ENCODE assay signal across 11 cellular contexts in the genomic region with DNA sequence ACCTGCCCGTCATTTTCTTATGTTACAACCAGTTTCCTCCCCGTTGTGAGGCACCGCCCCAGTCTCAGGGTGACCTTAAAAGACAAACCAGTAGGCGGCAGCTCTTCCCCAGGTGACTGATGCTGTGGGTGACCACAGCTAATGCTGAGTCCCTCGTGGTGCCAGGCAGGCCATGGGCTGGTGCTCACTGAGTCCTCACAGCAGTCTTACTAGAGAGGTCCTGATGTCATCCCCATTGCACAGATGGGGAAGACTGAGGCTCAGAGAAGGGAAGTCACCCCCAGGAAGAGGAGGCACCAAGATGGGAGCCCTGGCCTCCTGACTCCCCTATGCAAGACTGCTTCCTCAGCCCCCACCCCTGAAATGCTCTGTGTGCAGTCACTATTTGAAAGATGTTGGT. TPM values are rescaled to one million over a fixed set of nuclear protein-coding genes. Genes with fewer than 3 reads are reported as not detected.
DNase-seq lines count a peak whose midpoint lies in the region; ATAC-seq and TF ChIP-seq lines count a peak whose summit lies in the region.
"Had no signal": no experiment of that assay in that cellular context is flagged by ENCODE, and none has a peak within 500 bp of the region (broad histone marks: within the 10 kb centered on the region; RNA-seq: fewer than 3 reads in every experiment).

No MANE protein-coding gene starts in this region.

- peaks cover 3% of the 10 kb centered on the region for H3K36me3 Mint-ChIP-seq in activated CD8-positive, alpha-beta T cell treated with anti-CD3 and anti-CD28 coated beads, Interleukin-2, amount 10 ng/mL, durations not matched to agents 7 days and 5 days (ENCODE audit: low read depth)
- no peaks in the 10 kb centered on the region for H3K36me3 Mint-ChIP-seq in neural crest cell (ENCODE audit: low read depth)
- H3K36me3 Mint-ChIP-seq in chondrocyte (ENCODE audit: low read depth), result no peaks in the 10 kb centered on the region

- H3K27me3 Mint-ChIP-seq in activated CD8-positive, alpha-beta T cell treated with anti-CD3 and anti-CD28 coated beads, Interleukin-2, amount 10 ng/mL, durations not matched to agents 7 days and 5 days (ENCODE audit: low read depth), result no peaks in the 10 kb centered on the region
- H3K27me3 Mint-ChIP-seq in neural crest cell (ENCODE audit: low read depth) (no peaks in the 10 kb centered on the region), chondrocyte (ENCODE audit: low read depth) (no peaks in the 10 kb centered on the region)

- TF ChIP-seq CTCF in neural crest cell (conservative IDR thresholded peaks at IDR 0.05) (no peak), chondrocyte (IDR thresholded peaks at IDR 0.05) (no peak)

- H3K27ac Mint-ChIP-seq in activated CD8-positive, alpha-beta T cell treated with anti-CD3 and anti-CD28 coated beads, Interleukin-2, amount 10 ng/mL, durations not matched to agents 7 days and 5 days, result no peak overlapping the region
- peak overlapping the region; percentile 62 for H3K27ac Mint-ChIP-seq in neural crest cell (ENCODE audit: unreplicated experiment)
- H3K27ac Mint-ChIP-seq in chondrocyte (ENCODE audit: unreplicated experiment), result no peak overlapping the region

- POLR2A ChIA-PET in activated CD8-positive, alpha-beta T cell treated with anti-CD3 and anti-CD28 coated beads, Interleukin-2, amount 10 ng/mL, durations not matched to agents 7 days and 5 days (lab: Charles Lee), result no interaction called here

- CTCF ChIA-PET in activated CD8-positive, alpha-beta T cell treated with anti-CD3 and anti-CD28 coated beads, Interleukin-2, amount 10 ng/mL, durations not matched to agents 7 days and 5 days (lab: Charles Lee), result interaction anchor here (1.6 kb wide), 1 partner anchor 27 kb away, joined by 8 read pairs; the partner anchor contains the start of gene TOR2A

- peak; percentile 58 for ATAC-seq in activated CD8-positive, alpha-beta T cell treated with anti-CD3 and anti-CD28 coated beads, Interleukin-2, amount 10 ng/mL, durations not matched to agents 7 days and 5 days

- H3K4me1 Mint-ChIP-seq in activated CD8-positive, alpha-beta T cell treated with anti-CD3 and anti-CD28 coated beads, Interleukin-2, amount 10 ng/mL, durations not matched to agents 7 days and 5 days (ENCODE audit: low read depth), result peaks cover 29% of the 10 kb centered on the region
- H3K4me1 Mint-ChIP-seq in neural crest cell, result peaks cover 9% of the 10 kb centered on the region
- H3K4me1 Mint-ChIP-seq in chondrocyte (ENCODE audit: low read depth), result no peaks in the 10 kb centered on the region

- no peak overlapping the region for H3K4me3 Mint-ChIP-seq in activated CD8-positive, alpha-beta T cell treated with anti-CD3 and anti-CD28 coated beads, Interleukin-2, amount 10 ng/mL, durations not matched to agents 7 days and 5 days
- H3K4me3 Mint-ChIP-seq in neural crest cell (no peak overlapping the region), chondrocyte (ENCODE audit: unreplicated experiment) (no peak overlapping the region)

- no peaks in the 10 kb centered on the region for H3K9me3 Mint-ChIP-seq in activated CD8-positive, alpha-beta T cell treated with anti-CD3 and anti-CD28 coated beads, Interleukin-2, amount 10 ng/mL, durations not matched to agents 7 days and 5 days (ENCODE audit: insufficient read depth)
- H3K9me3 Mint-ChIP-seq in neural crest cell (peaks cover 2% of the 10 kb centered on the region), chondrocyte (ENCODE audit: low read depth) (peaks cover 3% of the 10 kb centered on the region)

- DNase-seq in activated CD8-positive, alpha-beta memory T cell treated with anti-CD3 and anti-CD28 coated beads for 4 hours (ENCODE audit: low read depth in 2 of 2), result peak; percentile 7 to 24
- DNase-seq in activated CD8-positive, alpha-beta memory T cell treated with anti-CD3 and anti-CD28 coated beads, Interleukin-2, amount 50 U/mL, for 48 hours, result no peak
- peak; percentile 44 for DNase-seq in NCI-H146 (lab: John Stamatoyannopoulos, UW)
- peak; percentile 57 for DNase-seq in activated CD8-positive, alpha-beta T cell treated with anti-CD3 and anti-CD28 coated beads, Interleukin-2, amount 10 ng/mL, durations not matched to agents 7 days and 5 days
- no peak for DNase-seq in neural crest cell (ENCODE audit: low read depth, low spot score)
- no peak for DNase-seq in chondrocyte (ENCODE audit: low spot score)
- no peak for DNase-seq in NCI-H446 treated with DMSO at 0.1 percent for 48 hours (lab: John Stamatoyannopoulos, UW)
- no peak for DNase-seq in midbrain (lab: John Stamatoyannopoulos, UW)
- DNase-seq: left ventricle myocardium inferior, NCI-H2081 treated with DMSO at 0.1 percent for 48 hours, spleen had no signal

RNA-seq across cellular contexts. Expression of gene CFAP157, which starts 1.0 kb away (rescaled TPM):
- under 1 TPM in 1 of 2 experiments, not detected in 1; 0.16 TPM for total RNA-seq in activated CD8-positive, alpha-beta T cell treated with anti-CD3 and anti-CD28 coated beads, Interleukin-2, amount 10 ng/mL, durations not matched to agents 7 days and 5 days
- total RNA-seq in neural crest cell, result 0.16 TPM in 1 of 2 replicates, not detected in the other
- 0.27 TPM in 1 of 3 replicates, not detected in the others for total RNA-seq in chondrocyte
- total RNA-seq: left ventricle myocardium inferior had no signal

RNA-seq across cellular contexts. Expression of gene PTRH1, which starts 7.7 kb away (rescaled TPM):
- 10 to 100 TPM; 10.2 to 14.1 TPM for total RNA-seq in activated CD8-positive, alpha-beta T cell treated with anti-CD3 and anti-CD28 coated beads, Interleukin-2, amount 10 ng/mL, durations not matched to agents 7 days and 5 days
- total RNA-seq in neural crest cell, result 7.2 and 9.8 TPM in 2 replicates
- total RNA-seq in chondrocyte, result 11.0 to 13.3 TPM (median 11.2 TPM) in 3 replicates

RNA-seq across cellular contexts. Expression of gene TTC16, which starts 8.1 kb away (rescaled TPM):
- total RNA-seq in activated CD8-positive, alpha-beta T cell treated with anti-CD3 and anti-CD28 coated beads, Interleukin-2, amount 10 ng/mL, durations not matched to agents 7 days and 5 days, result 1 to 10 TPM; 4.7 to 5.0 TPM
- total RNA-seq in neural crest cell (not detected in 2 replicates), chondrocyte (not detected in 3 replicates)

RNA-seq across cellular contexts. Expression of gene TOR2A, which starts 27.3 kb away (rescaled TPM):
- 10 to 100 TPM; 27.0 to 29.1 TPM for total RNA-seq in activated CD8-positive, alpha-beta T cell treated with anti-CD3 and anti-CD28 coated beads, Interleukin-2, amount 10 ng/mL, durations not matched to agents 7 days and 5 days
- total RNA-seq in neural crest cell, result 25.7 and 27.4 TPM in 2 replicates
- total RNA-seq in chondrocyte, result 6.1 to 8.1 TPM (median 6.4 TPM) in 3 replicates

Comparison
In these comparisons a context has a peak if more than half of its experiments do, and no peak if none do; other contexts are left out.
1. DNase-seq: peak in activated CD8-positive, alpha-beta memory T cell treated with anti-CD3 and anti-CD28 coated beads for 4 hours (2 of 2), NCI-H146 (single experiment) and activated CD8-positive, alpha-beta T cell treated with anti-CD3 and anti-CD28 coated beads, Interleukin-2, amount 10 ng/mL, durations not matched to agents 7 days and 5 days (single experiment); none in activated CD8-positive, alpha-beta memory T cell treated with anti-CD3 and anti-CD28 coated beads, Interleukin-2, amount 50 U/mL, for 48 hours (single experiment), neural crest cell (single experiment), chondrocyte (single experiment), NCI-H446 treated with DMSO at 0.1 percent for 48 hours (single experiment) and midbrain (single experiment).